Comparison of ENCODE assay signal across 27 cellular contexts in the genomic region with DNA sequence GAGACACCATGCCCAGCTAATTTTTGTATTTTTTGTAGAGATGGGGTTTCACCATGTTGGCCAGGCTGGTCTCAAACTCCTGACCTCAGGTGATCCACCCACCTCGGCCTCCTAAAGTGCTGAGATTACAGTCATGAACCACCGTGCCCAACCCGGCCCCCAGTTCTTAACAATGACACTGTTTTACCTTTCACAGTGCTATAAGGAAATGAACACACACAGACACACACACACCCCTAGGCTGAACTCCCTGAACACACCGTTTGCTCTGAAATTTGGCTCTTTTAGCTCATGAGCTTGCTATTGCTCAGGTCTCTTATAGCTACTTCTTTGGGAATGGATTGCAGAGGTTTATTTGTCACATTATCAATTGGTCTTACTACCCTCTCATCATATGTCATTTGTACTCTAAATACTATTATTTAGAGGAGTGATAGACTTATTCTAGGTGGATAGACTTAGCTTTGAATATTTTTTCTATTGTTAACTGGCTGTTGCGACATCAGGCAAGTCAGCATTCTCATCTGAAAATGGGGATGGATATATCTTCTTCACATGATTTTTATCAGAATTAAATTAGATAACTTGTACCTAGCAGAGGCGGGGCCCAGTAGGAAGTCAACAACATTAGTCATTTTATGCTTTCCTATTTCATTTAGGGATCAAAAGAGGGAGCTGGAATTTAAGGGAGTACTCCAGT. TPM values are rescaled to one million over a fixed set of nuclear protein-coding genes. Genes with fewer than 3 reads are reported as not detected.
DNase-seq lines count a peak whose midpoint lies in the region; ATAC-seq and TF ChIP-seq lines count a peak whose summit lies in the region.
"Had no signal": no experiment of that assay in that cellular context is flagged by ENCODE, and none has a peak within 500 bp of the region (broad histone marks: within the 10 kb centered on the region; RNA-seq: fewer than 3 reads in every experiment).

No MANE protein-coding gene starts in this region.

- H3K9me3 Mint-ChIP-seq in stimulated activated memory B cell treated with anti-CD40 and anti-IgM and Interleukin-4, amounts not matched to agents 10 μg/mL and 1 μg/mL and 100 μg/mL, for 72 hours: no peaks in the 10 kb centered on the region
- H3K9me3 Mint-ChIP-seq: activated naive CD8-positive, alpha-beta T cell treated with anti-CD3 and anti-CD28 coated beads, Interleukin-2, amount 10 ng/mL, durations not matched to agents 7 days and 5 days; stimulated activated naive CD8-positive, alpha-beta T cell treated with anti-CD3 and anti-CD28 coated beads, Interleukin-15, amount 100 ng/mL, for 72 hours had no signal

- H2AFZ ChIP-seq in GM23248: no peak overlapping the region

- no peak overlapping the region for H3K4me2 ChIP-seq in GM23248 (ENCODE audit: unreplicated experiment)

- no peak overlapping the region for H3K4me3 Mint-ChIP-seq in stimulated activated memory B cell treated with anti-CD40 and anti-IgM and Interleukin-4, amounts not matched to agents 10 μg/mL and 1 μg/mL and 100 μg/mL, for 72 hours
- H3K4me3 Mint-ChIP-seq: activated naive CD8-positive, alpha-beta T cell treated with anti-CD3 and anti-CD28 coated beads, Interleukin-2, amount 10 ng/mL, durations not matched to agents 7 days and 5 days; stimulated activated naive CD8-positive, alpha-beta T cell treated with anti-CD3 and anti-CD28 coated beads, Interleukin-15, amount 100 ng/mL, for 72 hours had no signal

- no peaks in the 10 kb centered on the region for H4K20me1 ChIP-seq in GM23248 (ENCODE audit: insufficient read depth)
- H4K20me1 ChIP-seq: BLaER1 treated with 17β-estradiol and CSF1 and Interleukin-3, amounts not matched to agents 10 nM and 100 nM had no signal

- WGBS in GM23248 (ENCODE audit: low coverage in 1 of 2, low lambda C conversion rate in 2 of 2, missing lambda C conversion rate in 2 of 2), 2 experiments: 87 to 91% methylated on average over 6 of the region's 6 CpGs
- WGBS in adrenal gland, 4 donors: 56 to 65% (median 60%) methylated on average over 6 of the region's 6 CpGs

- H3K4me1 ChIP-seq in GM23248 (ENCODE audit: insufficient read depth): no peaks in the 10 kb centered on the region
- peaks cover 18 to 30% of the 10 kb centered on the region in 2 donors for H3K4me1 ChIP-seq in adrenal gland (replicated peaks in 1 of 2)
- H3K4me1 ChIP-seq: prostate gland had no signal

- H3K4me3 ChIP-seq in GM23248 (no peak overlapping the region), adrenal gland (peak overlapping the region in 1 of 4 donors; percentile 27)
- H3K4me3 ChIP-seq: BLaER1 treated with 17β-estradiol and CSF1 and Interleukin-3, amounts not matched to agents 10 nM and 100 nM; prostate gland had no signal

- TF ChIP-seq CTCF in adrenal gland (IDR thresholded peaks at IDR 0.05): no peak

- peak overlapping the region; percentile 62 for H3K27ac Mint-ChIP-seq in stimulated activated memory B cell treated with anti-CD40 and anti-IgM and Interleukin-4, amounts not matched to agents 10 μg/mL and 1 μg/mL and 100 μg/mL, for 72 hours
- H3K27ac Mint-ChIP-seq: activated naive CD8-positive, alpha-beta T cell treated with anti-CD3 and anti-CD28 coated beads, Interleukin-2, amount 10 ng/mL, durations not matched to agents 7 days and 5 days; stimulated activated naive CD8-positive, alpha-beta T cell treated with anti-CD3 and anti-CD28 coated beads, Interleukin-15, amount 100 ng/mL, for 72 hours had no signal

- H3K4me1 Mint-ChIP-seq in stimulated activated memory B cell treated with anti-CD40 and anti-IgM and Interleukin-4, amounts not matched to agents 10 μg/mL and 1 μg/mL and 100 μg/mL, for 72 hours: peaks cover 55% of the 10 kb centered on the region
- H3K4me1 Mint-ChIP-seq: activated naive CD8-positive, alpha-beta T cell treated with anti-CD3 and anti-CD28 coated beads, Interleukin-2, amount 10 ng/mL, durations not matched to agents 7 days and 5 days; stimulated activated naive CD8-positive, alpha-beta T cell treated with anti-CD3 and anti-CD28 coated beads, Interleukin-15, amount 100 ng/mL, for 72 hours had no signal

- no peaks in the 10 kb centered on the region for H3K36me3 Mint-ChIP-seq in stimulated activated memory B cell treated with anti-CD40 and anti-IgM and Interleukin-4, amounts not matched to agents 10 μg/mL and 1 μg/mL and 100 μg/mL, for 72 hours
- H3K36me3 Mint-ChIP-seq: activated naive CD8-positive, alpha-beta T cell treated with anti-CD3 and anti-CD28 coated beads, Interleukin-2, amount 10 ng/mL, durations not matched to agents 7 days and 5 days had no signal

- in situ Hi-C loops in GM23248 (cut with MboI): no loop called here
- in situ Hi-C loops in G401 (cut with HindIII; ENCODE audit: low sequenced_read_pairs): no loop called here

- no peak for TF ChIP-seq POLR2A in adrenal gland (IDR thresholded peaks at IDR 0.05)

- no peaks in the 10 kb centered on the region for H3K9me2 ChIP-seq in GM23248 (ENCODE audit: insufficient read depth)

- H3K36me3 ChIP-seq in GM23248 (ENCODE audit: low read depth) (no peaks in the 10 kb centered on the region), adrenal gland (replicated peaks in 1 of 2) (peaks cover 0 to 8% of the 10 kb centered on the region in 2 donors)
- H3K36me3 ChIP-seq: BLaER1 treated with 17β-estradiol and CSF1 and Interleukin-3, amounts not matched to agents 10 nM and 100 nM; prostate gland; tibial nerve had no signal

- H3K9ac ChIP-seq in GM23248: no peak overlapping the region
- H3K9ac ChIP-seq: BLaER1 treated with 17β-estradiol and CSF1 and Interleukin-3, amounts not matched to agents 10 nM and 100 nM had no signal

- H3K79me2 ChIP-seq in GM23248 (ENCODE audit: insufficient read depth): no peaks in the 10 kb centered on the region

- H3F3A ChIP-seq in GM23248 (ENCODE audit: insufficient read depth): no peaks in the 10 kb centered on the region

- DNase-seq in GM23248: peak; percentile 19
- peak in 1 of 7 donors; percentile 27 for DNase-seq in adrenal gland
- DNase-seq in left colon: no peak
- no peak for DNase-seq in G401 (ENCODE audit: low spot score)
- no peak for DNase-seq in NCI-H748 treated with DMSO at 0.1 percent for 48 hours (lab: John Stamatoyannopoulos, UW)
- DNase-seq: activated CD8-positive, alpha-beta memory T cell treated with anti-CD3 and anti-CD28 coated beads for 24 hours; activated effector memory CD4-positive, alpha-beta T cell treated with Interleukin-2 at 50 U/mL for 16 hours; activated naive CD8-positive, alpha-beta T cell treated with anti-CD3 and anti-CD28 coated beads, Interleukin-2, amount 10 ng/mL, durations not matched to agents 7 days and 5 days; Caco-2; DMS79 treated with DMSO at 0.1 percent for 48 hours; GOT3; head of caudate nucleus; kidney glomerular epithelial cell; mesendoderm; naive B cell; NCI-H510A; nucleus accumbens; stimulated activated naive CD8-positive, alpha-beta T cell treated with anti-CD3 and anti-CD28 coated beads, Interleukin-15, amount 100 ng/mL, for 72 hours had no signal

- H3K9me3 ChIP-seq in GM23248 (ENCODE audit: low read depth) (no peaks in the 10 kb centered on the region), adrenal gland (replicated peaks in 1 of 3) (no peaks in the 10 kb centered on the region)
- H3K9me3 ChIP-seq: BLaER1 treated with 17β-estradiol and CSF1 and Interleukin-3, amounts not matched to agents 10 nM and 100 nM; Caco-2; prostate gland; tibial nerve had no signal

- H3K27me3 Mint-ChIP-seq in stimulated activated memory B cell treated with anti-CD40 and anti-IgM and Interleukin-4, amounts not matched to agents 10 μg/mL and 1 μg/mL and 100 μg/mL, for 72 hours: no peaks in the 10 kb centered on the region
- H3K27me3 Mint-ChIP-seq: naive B cell had no signal

- no peaks in the 10 kb centered on the region for H3K27me3 ChIP-seq in GM23248 (replicated peaks; ENCODE audit: insufficient read depth)
- no peaks in the 10 kb centered on the region for H3K27me3 ChIP-seq in adrenal gland
- H3K27me3 ChIP-seq: BLaER1 treated with 17β-estradiol and CSF1 and Interleukin-3, amounts not matched to agents 10 nM and 100 nM; tibial nerve had no signal

- ATAC-seq in left colon: peak; percentile 64
- ATAC-seq in stimulated activated memory B cell treated with anti-CD40 and anti-IgM and Interleukin-4, amounts not matched to agents 10 μg/mL and 1 μg/mL and 100 μg/mL, for 72 hours: no peak
- ATAC-seq in GM19035 (IDR thresholded peaks at IDR 0.05; ENCODE audit: unreplicated experiment): no peak
- ATAC-seq: Right ventricle myocardium inferior; stimulated activated naive CD8-positive, alpha-beta T cell treated with anti-CD3 and anti-CD28 coated beads, Interleukin-15, amount 100 ng/mL, for 72 hours had no signal

- intact Hi-C loops in adrenal gland (cut with DNase I): loop anchor here in 1 of 2 donors (10.0 kb wide), 1 partner anchor 168 kb away; no protein-coding TSS in a partner anchor
- intact Hi-C loops in left colon (cut with DNase I, micrococcal nuclease): no loop called here

- H3K27ac ChIP-seq in GM23248: no peak overlapping the region
- H3K27ac ChIP-seq in adrenal gland: peak overlapping the region; percentile 4 to 90 (median 79)
- H3K27ac ChIP-seq: BLaER1 treated with 17β-estradiol and CSF1 and Interleukin-3, amounts not matched to agents 10 nM and 100 nM; epithelial cell of prostate; prostate gland had no signal

RNA-seq across cellular contexts. Expression of a gene that starts 2.1 kb away (rescaled TPM):
- total RNA-seq in GM23248 (2014; rRNA removed; shearing (Covaris generic)): not detected in 2 replicates
- not detected in 2 replicates for polyA plus RNA-seq in GM23248 (2016; fragmentation: Nextera tagmentation; extraction: Ambion mirVana)
- total RNA-seq in adrenal gland: 100 to 1,000 TPM in 7 of 8 donors, 10 to 100 TPM in 1; 86.0 to 457 (median 254) TPM
- polyA plus RNA-seq in adrenal gland: 100 to 1,000 TPM in 1 of 3 donors, 10 to 100 TPM in 2; 29.1 to 398 (median 57.8) TPM
- 10 to 100 TPM; 31.3 to 39.4 TPM for total RNA-seq in left colon
- not detected in 2 replicates for total RNA-seq in G401 (2014; rRNA removed; shearing (Covaris generic))
- total RNA-seq: activated naive CD8-positive, alpha-beta T cell treated with anti-CD3 and anti-CD28 coated beads, Interleukin-2, amount 10 ng/mL, durations not matched to agents 7 days and 5 days; Caco-2; fibroblast of villous mesenchyme; T-helper 2 cell treated with Interferon-gamma antibody and Interleukin-4, amounts not matched to agents 100 ng/mL and 5 ng/mL, for 36 hours had no signal

RNA-seq across cellular contexts. Expression of a gene that starts 25.4 kb away (rescaled TPM):
- total RNA-seq in GM23248 (2014; rRNA removed; shearing (Covaris generic)): 35.5 and 35.9 TPM in 2 replicates
- polyA plus RNA-seq in GM23248 (2016; fragmentation: Nextera tagmentation; extraction: Ambion mirVana) (46.9 and 48.6 TPM in 2 replicates), adrenal gland (10 to 100 TPM; 10.3 to 63.5 (median 16.2) TPM)
- total RNA-seq in adrenal gland (100 to 1,000 TPM in 1 of 8 donors, 10 to 100 TPM in 7; 42.8 to 109 (median 59.5) TPM), left colon (10 to 100 TPM; 36.5 to 40.4 TPM)
- 24.2 and 27.7 TPM in 2 replicates for total RNA-seq in G401 (2014; rRNA removed; shearing (Covaris generic))

Comparison
In these comparisons a context has a peak if more than half of its experiments do, and no peak if none do; other contexts are left out.
1. RNA of a gene that starts 2.1 kb away (total RNA-seq): 86.0 to 457 TPM in adrenal gland and 31.3 to 39.4 TPM in left colon; not detected in GM23248 and not detected in G401; every median in the first group is over 10 times any median in the second.